ENCODE assay signal across 8 cellular contexts in genomic region chr10:93376372-93377296, GRCh38.
A peak's percentile ranks its signal among the peaks of the same experiment; 100 is the strongest.
DNase-seq lines count a peak whose midpoint lies in the region; ATAC-seq and TF ChIP-seq lines count a peak whose summit lies in the region.

No MANE protein-coding gene starts in this region.

- TF ChIP-seq CTCF in WTC11 (IDR thresholded peaks at IDR 0.05): peak; percentile 93

- H3K27me3 Mint-ChIP-seq in WTC11 (ENCODE audit: low read depth): no peaks in the 10 kb centered on the region

- no peaks in the 10 kb centered on the region for H3K36me3 Mint-ChIP-seq in WTC11

- H3K9me3 ChIP-seq in mesodermal cell (ENCODE audit: control insufficient read depth, low read length): no peaks in the 10 kb centered on the region

- peaks cover 18% of the 10 kb centered on the region for H3K4me1 ChIP-seq in mesodermal cell (ENCODE audit: control insufficient read depth, insufficient read depth, low read length, poor library complexity, severe bottlenecking)

- DNase-seq in Daoy (ENCODE audit: low read depth) (peak; percentile 82), HEK293T (ENCODE audit: extremely low spot score) (peak; percentile 85), NCI-H2196 treated with DMSO at 0.1 percent for 48 hours (lab: John Stamatoyannopoulos, UW; ENCODE audit: unreplicated experiment) (peak; percentile 32), WTC11 (ENCODE audit: low spot score) (no peak), epidermal melanocyte (ENCODE audit: insufficient read length, low spot score) (peak; percentile 89), superior temporal gyrus (ENCODE audit: extremely low spot score) (peak; percentile 90)

- POLR2A ChIA-PET in HEK293T (lab: Yijun Ruan, JAX) (interaction anchor here (0.6 to 3.0 kb wide), 4 partner anchors 16 to 119 kb away, joined by 3 to 19 read pairs (median 8); partner anchors contain the start of genes CEP55 and MYOF), WTC11 (lab: Charles Lee) (interaction anchor here (0.7 to 0.9 kb wide), 4 partner anchors 69 to 109 kb away, joined by 3 read pairs; partner anchors contain the start of gene MYOF)

- peaks cover 4% of the 10 kb centered on the region; the same call in 1 of the 2 replicates for H3K4me1 Mint-ChIP-seq in WTC11

- CTCF ChIA-PET in HEK293T (lab: Yijun Ruan, JAX): interaction anchor here (0.6 to 6.2 kb wide), 29 partner anchors 9 to 368 kb away, joined by 3 to 127 read pairs (median 4); partner anchors contain the start of gene MYOF
- CTCF ChIA-PET in WTC11 (lab: Charles Lee): interaction anchor here (0.5 to 6.8 kb wide), 63 partner anchors 8 to 574 kb away, joined by 3 to 311 read pairs (median 5); partner anchors contain the start of genes CEP55 and MYOF

- no peak overlapping the region for H3K27ac Mint-ChIP-seq in WTC11

- H3K4me3 Mint-ChIP-seq in WTC11: no peak overlapping the region

- ATAC-seq in WTC11 (peak; percentile 90), HG02571 (IDR thresholded peaks at IDR 0.05; ENCODE audit: unreplicated experiment) (no peak)

- peaks cover 66% of the 10 kb centered on the region for H3K36me3 ChIP-seq in mesodermal cell (ENCODE audit: control insufficient read depth, insufficient read depth, low read length)

- H3K27ac ChIP-seq in mesodermal cell (ENCODE audit: low read depth, low read length, severe bottlenecking): peak overlapping the region; percentile 57

- no peak overlapping the region for H3K4me3 ChIP-seq in mesodermal cell (ENCODE audit: extremely low read depth, insufficient read depth, low read length, poor library complexity, severe bottlenecking)

- peaks cover 5% of the 10 kb centered on the region for H3K9me3 Mint-ChIP-seq in WTC11

- 49 to 64% methylated on average over 5 to 8 of the region's 10 CpGs for WGBS in mesodermal cell (ENCODE audit: insufficient coverage in 2 of 2), 2 experiments

TF ChIP-seq in HEK293T, 16 proteins besides CTCF, POLR2A, EP300 and RAD21:
- TF ChIP-seq ZNF384 (IDR thresholded peaks at IDR 0.05): no peak
- no peak for TF ChIP-seq L3MBTL2 (conservative IDR thresholded peaks at IDR 0.05)
- no peak for TF ChIP-seq PKNOX1 (IDR thresholded peaks at IDR 0.05)
- no peak for TF ChIP-seq SUZ12 (IDR thresholded peaks at IDR 0.05)
- no peak for TF ChIP-seq BHLHE40 (IDR thresholded peaks at IDR 0.05; ENCODE audit: borderline replicate concordance)
- no peak for TF ChIP-seq ARNT (IDR thresholded peaks at IDR 0.05)
- TF ChIP-seq ELF4 (IDR thresholded peaks at IDR 0.05): no peak
- no peak for TF ChIP-seq TARDBP (IDR thresholded peaks at IDR 0.05)
- TF ChIP-seq LEF1 (IDR thresholded peaks at IDR 0.05; ENCODE audit: borderline replicate concordance): no peak
- no peak for TF ChIP-seq HDGF (IDR thresholded peaks at IDR 0.05; ENCODE audit: borderline replicate concordance)
- no peak for TF ChIP-seq NFRKB (IDR thresholded peaks at IDR 0.05)
- TF ChIP-seq SP1 (IDR thresholded peaks at IDR 0.05): no peak
- TF ChIP-seq FOXK2 (IDR thresholded peaks at IDR 0.05): no peak
- TF ChIP-seq FOXA1 (IDR thresholded peaks at IDR 0.05): no peak
- no peak for TF ChIP-seq FOXM1 (IDR thresholded peaks at IDR 0.05; ENCODE audit: borderline replicate concordance)

TF ChIP-seq in WTC11, 78 proteins besides CTCF, POLR2A, EP300 and RAD21:
- TF ChIP-seq HMGXB4 (CRISPR knock-in tag; IDR thresholded peaks at IDR 0.05): peak; percentile 39; the same call in 1 of the 2 replicates
- TF ChIP-seq CDX4 (CRISPR knock-in tag; IDR thresholded peaks at IDR 0.05; ENCODE audit: borderline replicate concordance): no peak
- no peak for TF ChIP-seq PRDM15 (CRISPR knock-in tag; IDR thresholded peaks at IDR 0.05)
